In genomic region chr7:133391220-133391619, GRCh38 we compare ENCODE assay signal across 21 cellular contexts.
"Had no signal": no experiment of that assay in that cellular context is flagged by ENCODE, and none has a peak within 500 bp of the region (broad histone marks: within the 10 kb centered on the region; RNA-seq: fewer than 3 reads in every experiment).

No MANE protein-coding gene starts in this region.

- FAIRE-seq: colon, endothelial cell of umbilical vein, keratinocyte, small intestine had no signal

- H3K36me3 ChIP-seq: heart right ventricle, left ventricle myocardium inferior, neutrophil, stomach had no signal

- H3K9me3 ChIP-seq: heart right ventricle, left ventricle myocardium inferior, neutrophil, stomach had no signal

- H3K27me3 ChIP-seq: heart right ventricle, neutrophil, stomach had no signal

- DNase-seq: effector CD4-positive, alpha-beta T cell; endodermal cell; erythroblast; foreskin melanocyte; heart right ventricle; left cardiac atrium; left ventricle myocardium inferior; mesendoderm; naive thymus-derived CD4-positive, alpha-beta T cell; nephron progenitor cell; right cardiac atrium; small intestine; stimulated activated CD4-positive, alpha-beta T cell treated with anti-CD3 and anti-CD28 coated beads, Interleukin-12 subunit alpha, Interleukin-12 subunit beta, amount 100 ng/mL, for 4 hours; stimulated activated naive CD4-positive, alpha-beta T cell; stomach; trophoblast cell had no signal

- H3K27ac ChIP-seq: heart right ventricle, left ventricle myocardium inferior, neutrophil, stomach had no signal

- H3K4me3 ChIP-seq: heart right ventricle, left ventricle myocardium inferior, lung, stomach had no signal
